Comparison of ENCODE assay signal across 8 cellular contexts in genomic region chr7:117715784-117716445, GRCh38.
DNase-seq lines count a peak whose midpoint lies in the region; ATAC-seq and TF ChIP-seq lines count a peak whose summit lies in the region.

No MANE protein-coding gene starts in this region.

- H3K4me1 Mint-ChIP-seq in WTC11, result no peaks in the 10 kb centered on the region

- no peak overlapping the region for H3K27ac ChIP-seq in C4-2B

- no peaks in the 10 kb centered on the region for H3K27me3 Mint-ChIP-seq in WTC11 (ENCODE audit: low read depth)

- no peak overlapping the region for H3K27ac Mint-ChIP-seq in WTC11

- H3K9me3 Mint-ChIP-seq in WTC11, result no peaks in the 10 kb centered on the region

- H3K4me3 Mint-ChIP-seq in WTC11, result no peak overlapping the region

- DNase-seq in NCI-H1694 treated with DMSO at 0.1 percent for 48 hours (lab: John Stamatoyannopoulos, UW), result peak; percentile 55
- DNase-seq in WTC11 (ENCODE audit: low spot score), result peak; percentile 31
- DNase-seq in hippocampal formation (lab: John Stamatoyannopoulos, UW), result peak; percentile 12 to 77
- peak; percentile 91 for DNase-seq in superior temporal gyrus (ENCODE audit: extremely low spot score)

- POLR2A ChIA-PET in WTC11 (lab: Charles Lee), result no interaction called here

- H3K36me3 Mint-ChIP-seq in WTC11, result peaks cover 23% of the 10 kb centered on the region

- TF ChIP-seq CTCF in C4-2B (conservative IDR thresholded peaks at IDR 0.05) (peak; percentile 87), WTC11 (IDR thresholded peaks at IDR 0.05) (0 out of 2 replicates have a peak, but pooled peaks have one; percentile 26)

- CTCF ChIA-PET in WTC11 (lab: Charles Lee), result interaction anchor here (0.6 to 4.5 kb wide), 22 partner anchors 11 to 707 kb away, joined by 3 to 53 read pairs (median 4); no protein-coding TSS in a partner anchor

- ATAC-seq in GM18519 (IDR thresholded peaks at IDR 0.05; ENCODE audit: low FRiP score, unreplicated experiment) (peak; percentile 77), HG02981 (IDR thresholded peaks at IDR 0.05; ENCODE audit: unreplicated experiment) (peak; percentile 83), WTC11 (peak; percentile 86)
- no peak for ATAC-seq in activated CD4-positive, CD25-positive, alpha-beta regulatory T cell treated with anti-CD3 and anti-CD28 coated beads, Interleukin-2, amount 50 U/mL, for 24 hours

TF ChIP-seq in WTC11, 78 proteins besides CTCF, POLR2A, EP300 and RAD21:
- no peak for TF ChIP-seq ZBTB43 (CRISPR knock-in tag; IDR thresholded peaks at IDR 0.05)
- TF ChIP-seq NR1H2 (CRISPR knock-in tag; IDR thresholded peaks at IDR 0.05), result no peak
- no peak for TF ChIP-seq ELF4 (CRISPR knock-in tag; IDR thresholded peaks at IDR 0.05; ENCODE audit: low read depth)
- TF ChIP-seq, protein P1, sequence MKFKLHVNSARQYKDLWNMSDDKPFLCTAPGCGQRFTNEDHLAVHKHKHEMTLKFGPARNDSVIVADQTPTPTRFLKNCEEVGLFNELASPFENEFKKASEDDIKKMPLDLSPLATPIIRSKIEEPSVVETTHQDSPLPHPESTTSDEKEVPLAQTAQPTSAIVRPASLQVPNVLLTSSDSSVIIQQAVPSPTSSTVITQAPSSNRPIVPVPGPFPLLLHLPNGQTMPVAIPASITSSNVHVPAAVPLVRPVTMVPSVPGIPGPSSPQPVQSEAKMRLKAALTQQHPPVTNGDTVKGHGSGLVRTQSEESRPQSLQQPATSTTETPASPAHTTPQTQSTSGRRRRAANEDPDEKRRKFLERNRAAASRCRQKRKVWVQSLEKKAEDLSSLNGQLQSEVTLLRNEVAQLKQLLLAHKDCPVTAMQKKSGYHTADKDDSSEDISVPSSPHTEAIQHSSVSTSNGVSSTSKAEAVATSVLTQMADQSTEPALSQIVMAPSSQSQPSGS (CRISPR knock-in tag; IDR thresholded peaks at IDR 0.05; ENCODE audit: borderline replicate concordance, low read depth), result no peak
- TF ChIP-seq HMGA2 (CRISPR knock-in tag; IDR thresholded peaks at IDR 0.05), result no peak

Comparison
In these comparisons a context has a peak if more than half of its experiments do, and no peak if none do; other contexts are left out.
1. ATAC-seq: peak in GM18519 (single experiment), HG02981 (single experiment) and WTC11 (single experiment); none in activated CD4-positive, CD25-positive, alpha-beta regulatory T cell treated with anti-CD3 and anti-CD28 coated beads, Interleukin-2, amount 50 U/mL, for 24 hours (0 of 2).
2. DNase-seq: peak in every context shown above with its lines; median percentile 91 in superior temporal gyrus; 55 in NCI-H1694 treated with DMSO at 0.1 percent for 48 hours; 44 in hippocampal formation; 31 in WTC11.